In the genomic region with DNA sequence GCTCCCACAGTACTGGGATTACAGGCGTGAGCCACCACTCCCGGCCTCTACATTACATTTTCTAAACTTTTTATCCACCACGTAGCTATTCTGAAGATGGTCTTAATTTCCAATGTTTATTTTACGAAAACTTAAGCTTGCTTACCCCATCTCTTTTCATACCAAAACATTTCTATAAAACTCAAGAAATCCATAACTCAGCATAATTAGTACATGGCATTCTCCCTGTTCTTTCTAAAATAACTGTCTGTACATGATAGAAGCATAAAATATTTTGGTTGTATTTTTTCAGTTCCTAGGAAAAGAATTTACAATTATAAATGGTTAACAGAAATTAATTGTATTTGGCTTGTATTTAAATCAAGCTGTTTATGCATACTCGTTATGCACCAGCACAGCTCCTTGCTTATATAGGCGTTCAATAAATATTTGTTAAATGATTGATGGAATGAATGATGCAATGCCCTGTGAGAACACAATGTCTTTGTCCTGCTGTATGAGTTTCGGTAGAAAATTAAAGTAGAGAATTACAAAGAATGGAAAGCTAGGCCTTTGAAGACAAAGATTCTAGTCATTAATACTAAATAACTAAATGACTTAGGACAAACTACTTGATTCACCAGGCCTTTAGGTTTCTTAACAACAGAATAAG, we compare ENCODE assay signal across 25 cellular contexts.
"Had no signal": no experiment of that assay in that cellular context is flagged by ENCODE, and none has a peak within 500 bp of the region (broad histone marks: within the 10 kb centered on the region; RNA-seq: fewer than 3 reads in every experiment).

No MANE protein-coding gene starts in this region.

- H3K27me3 ChIP-seq: heart right ventricle, thyroid gland, upper lobe of left lung, vagina had no signal

- H3K36me3 Mint-ChIP-seq: activated CD4-positive, alpha-beta memory T cell treated with anti-CD3 and anti-CD28 coated beads for 36 hours; stimulated activated memory B cell treated with anti-CD40 and anti-IgM and Interleukin-4, amounts not matched to agents 10 μg/mL and 1 μg/mL and 100 μg/mL, for 72 hours had no signal

- H3K27ac Mint-ChIP-seq: activated CD4-positive, alpha-beta memory T cell treated with anti-CD3 and anti-CD28 coated beads for 36 hours; activated CD4-positive, alpha-beta T cell treated with anti-CD3 and anti-CD28 coated beads, Interleukin-2, amount 10 ng/mL, durations not matched to agents 24 days and 14 days; naive B cell; stimulated activated memory B cell treated with anti-CD40 and anti-IgM and Interleukin-4, amounts not matched to agents 10 μg/mL and 1 μg/mL and 100 μg/mL, for 72 hours; stimulated activated naive CD8-positive, alpha-beta T cell treated with anti-CD3 and anti-CD28 coated beads, Interleukin-15, amount 100 ng/mL, for 72 hours had no signal

- H3K4me3 ChIP-seq: heart right ventricle, skin epidermis, thyroid gland, upper lobe of left lung, vagina had no signal

- H3K4me1 ChIP-seq: heart right ventricle, thyroid gland, upper lobe of left lung had no signal

- H3K9me3 ChIP-seq: heart right ventricle, thyroid gland, upper lobe of left lung, vagina had no signal

- DNase-seq: activated CD4-positive, alpha-beta T cell treated with anti-CD3 and anti-CD28 coated beads, Interleukin-2, amount 10 ng/mL, durations not matched to agents 24 days and 14 days; activated CD4-positive, CD25-positive, alpha-beta regulatory T cell treated with anti-CD3 and anti-CD28 coated beads, Interleukin-2, amount 50 U/mL, for 72 hours; activated CD8-positive, alpha-beta memory T cell treated with anti-CD3 and anti-CD28 coated beads, Interleukin-2, amount 50 U/mL, for 4 hours; activated gamma-delta T cell; activated naive CD4-positive, alpha-beta T cell treated with anti-CD3 and anti-CD28 coated beads, Interleukin-2, amount 50 U/mL, for 16 hours; activated T-cell treated with anti-CD3 and anti-CD28 coated beads, Interleukin-2, amount 50 U/mL, for 1 hour; amniotic stem cell; central memory CD4-positive, alpha-beta T cell; heart right ventricle; islet precursor cell; left cardiac atrium; naive B cell; posterior cingulate gyrus; stimulated activated CD4-positive, alpha-beta T cell treated with anti-CD3 and anti-CD28 coated beads, Interleukin-4, amount 100 ng/mL, for 4 hours; substantia nigra; thyroid gland; upper lobe of left lung had no signal

- FAIRE-seq: astrocyte had no signal

- ATAC-seq: esophagus mucosa; heart right ventricle; left cardiac atrium; sciatic nerve; stimulated activated memory B cell treated with anti-CD40 and anti-IgM and Interleukin-4, amounts not matched to agents 10 μg/mL and 1 μg/mL and 100 μg/mL, for 72 hours had no signal

- H3K9me3 Mint-ChIP-seq: activated CD4-positive, alpha-beta memory T cell treated with anti-CD3 and anti-CD28 coated beads for 36 hours; activated CD4-positive, alpha-beta T cell treated with anti-CD3 and anti-CD28 coated beads, Interleukin-2, amount 10 ng/mL, durations not matched to agents 24 days and 14 days; stimulated activated memory B cell treated with anti-CD40 and anti-IgM and Interleukin-4, amounts not matched to agents 10 μg/mL and 1 μg/mL and 100 μg/mL, for 72 hours had no signal

- H3K36me3 ChIP-seq: heart right ventricle, thyroid gland, upper lobe of left lung, vagina had no signal

- H3K4me3 Mint-ChIP-seq: activated CD4-positive, alpha-beta memory T cell treated with anti-CD3 and anti-CD28 coated beads for 36 hours; activated CD4-positive, alpha-beta T cell treated with anti-CD3 and anti-CD28 coated beads, Interleukin-2, amount 10 ng/mL, durations not matched to agents 24 days and 14 days; naive B cell; stimulated activated memory B cell treated with anti-CD40 and anti-IgM and Interleukin-4, amounts not matched to agents 10 μg/mL and 1 μg/mL and 100 μg/mL, for 72 hours; stimulated activated naive CD8-positive, alpha-beta T cell treated with anti-CD3 and anti-CD28 coated beads, Interleukin-15, amount 100 ng/mL, for 72 hours had no signal

- H3K27ac ChIP-seq: heart right ventricle, thyroid gland, upper lobe of left lung, vagina had no signal
